In the genomic region with DNA sequence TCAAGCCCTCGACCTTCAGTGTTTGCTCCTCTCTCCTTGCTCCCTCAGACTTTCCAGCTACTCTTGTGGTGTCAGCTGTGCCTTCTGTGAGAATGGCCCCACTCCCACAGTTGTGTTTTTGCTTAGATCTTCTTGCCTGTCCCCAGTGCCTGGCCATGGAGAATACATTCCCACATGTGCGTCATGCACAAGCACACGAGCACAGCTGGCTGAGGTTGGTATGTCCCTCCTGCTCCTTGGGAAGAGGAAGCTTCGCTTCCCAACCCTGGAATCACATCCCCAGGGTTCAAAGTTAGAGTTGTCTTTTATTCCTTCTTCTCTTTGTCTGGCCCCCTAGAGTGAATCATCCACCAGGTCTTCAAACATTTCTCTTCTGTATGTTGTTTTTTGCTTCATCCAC, we compare ENCODE assay signal across 29 cellular contexts.
"Had no signal": no experiment of that assay in that cellular context is flagged by ENCODE, and none has a peak within 500 bp of the region (broad histone marks: within the 10 kb centered on the region; RNA-seq: fewer than 3 reads in every experiment).

No MANE protein-coding gene starts in this region.

- H3K27ac ChIP-seq: ascending aorta, brain microvascular endothelial cell, coronary artery, esophagus muscularis mucosa, foreskin keratinocyte, gastrocnemius medialis had no signal

- H3K4me1 ChIP-seq: ascending aorta, foreskin keratinocyte, gastrocnemius medialis had no signal

- DNase-seq: activated CD4-positive, alpha-beta memory T cell treated with anti-CD3 and anti-CD28 coated beads, Interleukin-2, amount 10 ng/mL, durations not matched to agents 7 days and 5 days; activated CD4-positive, alpha-beta T cell treated with anti-CD3 and anti-CD28 coated beads for 36 hours; activated CD4-positive, alpha-beta T cell treated with anti-CD3 and anti-CD28 coated beads, Interleukin-2, amount 10 ng/mL, durations not matched to agents 7 days and 5 days; activated CD4-positive, alpha-beta T cell treated with anti-CD3 and anti-CD28 coated beads, Interleukin-2, amount 50 U/mL, for 4 hours; activated CD4-positive, CD25-positive, alpha-beta regulatory T cell; activated CD4-positive, CD25-positive, alpha-beta regulatory T cell treated with anti-CD3 and anti-CD28 coated beads, Interleukin-2, amount 50 U/mL, for 72 hours; activated CD8-positive, alpha-beta memory T cell treated with anti-CD3 and anti-CD28 coated beads, Interleukin-2, amount 50 U/mL, for 48 hours; activated gamma-delta T cell; activated naive CD4-positive, alpha-beta T cell; activated naive CD4-positive, alpha-beta T cell treated with anti-CD3 and anti-CD28 coated beads, Interleukin-2, amount 10 ng/mL, durations not matched to agents 7 days and 5 days; activated naive CD8-positive, alpha-beta T cell treated with anti-CD3 and anti-CD28 coated beads, Interleukin-2, amount 10 ng/mL, durations not matched to agents 7 days and 5 days; activated T-cell treated with anti-CD3 and anti-CD28 coated beads for 4 hours; activated T-cell treated with anti-CD3 and anti-CD28 coated beads, Interleukin-2, amount 50 U/mL, for 24 hours; activated T-cell treated with anti-CD3 and anti-CD28 coated beads, Interleukin-2, amount 50 U/mL, for 72 hours; brain microvascular endothelial cell; effector CD4-positive, alpha-beta T cell; effector memory CD8-positive, alpha-beta T cell; erythroblast; foreskin keratinocyte; gastrocnemius medialis; glutamatergic neuron; T-helper 1 cell; T-helper 17 cell had no signal

- H3K27me3 Mint-ChIP-seq: activated CD4-positive, alpha-beta memory T cell treated with anti-CD3 and anti-CD28 coated beads, Interleukin-2, amount 10 ng/mL, durations not matched to agents 7 days and 5 days; activated CD4-positive, alpha-beta T cell treated with anti-CD3 and anti-CD28 coated beads for 36 hours; activated CD4-positive, alpha-beta T cell treated with anti-CD3 and anti-CD28 coated beads, Interleukin-2, amount 10 ng/mL, durations not matched to agents 7 days and 5 days; activated naive CD4-positive, alpha-beta T cell treated with anti-CD3 and anti-CD28 coated beads, Interleukin-2, amount 10 ng/mL, durations not matched to agents 7 days and 5 days; activated naive CD8-positive, alpha-beta T cell treated with anti-CD3 and anti-CD28 coated beads, Interleukin-2, amount 10 ng/mL, durations not matched to agents 7 days and 5 days; activated T-cell treated with anti-CD3 and anti-CD28 coated beads, Interleukin-2, amount 50 U/mL, for 24 hours; central memory CD8-positive, alpha-beta T cell; dendritic cell treated with granulocyte-macrophage colony-stimulating factor and Interleukin-4, amounts not matched to agents 40 ng/mL and 50 ng/mL, for 4 days; effector memory CD8-positive, alpha-beta T cell; T-helper 17 cell had no signal

- ATAC-seq: activated CD4-positive, alpha-beta T cell treated with anti-CD3 and anti-CD28 coated beads for 36 hours; activated naive CD4-positive, alpha-beta T cell treated with anti-CD3 and anti-CD28 coated beads, Interleukin-2, amount 50 U/mL, for 72 hours; activated T-cell treated with anti-CD3 and anti-CD28 coated beads, Interleukin-2, amount 50 U/mL, for 72 hours; effector memory CD8-positive, alpha-beta T cell; foreskin keratinocyte; gastrocnemius medialis; T-helper 17 cell had no signal

- H3K9me3 ChIP-seq: ascending aorta, esophagus muscularis mucosa, gastrocnemius medialis had no signal

- H3K36me3 ChIP-seq: ascending aorta, brain microvascular endothelial cell, esophagus muscularis mucosa, gastrocnemius medialis had no signal

- H3K36me3 Mint-ChIP-seq: activated naive CD4-positive, alpha-beta T cell treated with anti-CD3 and anti-CD28 coated beads, Interleukin-2, amount 10 ng/mL, durations not matched to agents 7 days and 5 days; activated naive CD8-positive, alpha-beta T cell treated with anti-CD3 and anti-CD28 coated beads, Interleukin-2, amount 10 ng/mL, durations not matched to agents 7 days and 5 days had no signal

- H3K4me3 ChIP-seq: ascending aorta, coronary artery, esophagus muscularis mucosa, gastrocnemius medialis had no signal

- H3K9me3 Mint-ChIP-seq: dendritic cell treated with granulocyte-macrophage colony-stimulating factor and Interleukin-4, amounts not matched to agents 40 ng/mL and 50 ng/mL, for 4 days had no signal

- H3K4me1 Mint-ChIP-seq: activated CD4-positive, alpha-beta memory T cell treated with anti-CD3 and anti-CD28 coated beads, Interleukin-2, amount 10 ng/mL, durations not matched to agents 7 days and 5 days; activated CD4-positive, alpha-beta T cell treated with anti-CD3 and anti-CD28 coated beads for 36 hours; activated CD4-positive, alpha-beta T cell treated with anti-CD3 and anti-CD28 coated beads, Interleukin-2, amount 10 ng/mL, durations not matched to agents 7 days and 5 days; activated naive CD4-positive, alpha-beta T cell treated with anti-CD3 and anti-CD28 coated beads, Interleukin-2, amount 10 ng/mL, durations not matched to agents 7 days and 5 days; activated naive CD8-positive, alpha-beta T cell treated with anti-CD3 and anti-CD28 coated beads, Interleukin-2, amount 10 ng/mL, durations not matched to agents 7 days and 5 days; central memory CD8-positive, alpha-beta T cell; T-helper 17 cell had no signal

- H3K4me3 Mint-ChIP-seq: activated CD4-positive, alpha-beta memory T cell treated with anti-CD3 and anti-CD28 coated beads, Interleukin-2, amount 10 ng/mL, durations not matched to agents 7 days and 5 days; activated CD4-positive, alpha-beta T cell treated with anti-CD3 and anti-CD28 coated beads for 36 hours; activated CD4-positive, alpha-beta T cell treated with anti-CD3 and anti-CD28 coated beads, Interleukin-2, amount 10 ng/mL, durations not matched to agents 7 days and 5 days; activated naive CD4-positive, alpha-beta T cell treated with anti-CD3 and anti-CD28 coated beads, Interleukin-2, amount 10 ng/mL, durations not matched to agents 7 days and 5 days; activated naive CD8-positive, alpha-beta T cell treated with anti-CD3 and anti-CD28 coated beads, Interleukin-2, amount 10 ng/mL, durations not matched to agents 7 days and 5 days; activated T-cell treated with anti-CD3 and anti-CD28 coated beads, Interleukin-2, amount 50 U/mL, for 24 hours; activated T-cell treated with anti-CD3 and anti-CD28 coated beads, Interleukin-2, amount 50 U/mL, for 72 hours; central memory CD8-positive, alpha-beta T cell; dendritic cell treated with granulocyte-macrophage colony-stimulating factor and Interleukin-4, amounts not matched to agents 40 ng/mL and 50 ng/mL, for 4 days; effector memory CD8-positive, alpha-beta T cell; T-helper 17 cell had no signal

- H3K27me3 ChIP-seq: ascending aorta, brain microvascular endothelial cell, esophagus muscularis mucosa, foreskin keratinocyte, gastrocnemius medialis had no signal

- H3K27ac Mint-ChIP-seq: activated CD4-positive, alpha-beta memory T cell treated with anti-CD3 and anti-CD28 coated beads, Interleukin-2, amount 10 ng/mL, durations not matched to agents 7 days and 5 days; activated CD4-positive, alpha-beta T cell treated with anti-CD3 and anti-CD28 coated beads for 36 hours; activated CD4-positive, alpha-beta T cell treated with anti-CD3 and anti-CD28 coated beads, Interleukin-2, amount 10 ng/mL, durations not matched to agents 7 days and 5 days; activated naive CD4-positive, alpha-beta T cell treated with anti-CD3 and anti-CD28 coated beads, Interleukin-2, amount 10 ng/mL, durations not matched to agents 7 days and 5 days; activated naive CD4-positive, alpha-beta T cell treated with anti-CD3 and anti-CD28 coated beads, Interleukin-2, amount 50 U/mL, for 72 hours; activated naive CD8-positive, alpha-beta T cell treated with anti-CD3 and anti-CD28 coated beads, Interleukin-2, amount 10 ng/mL, durations not matched to agents 7 days and 5 days; activated T-cell treated with anti-CD3 and anti-CD28 coated beads, Interleukin-2, amount 50 U/mL, for 24 hours; activated T-cell treated with anti-CD3 and anti-CD28 coated beads, Interleukin-2, amount 50 U/mL, for 72 hours; dendritic cell treated with granulocyte-macrophage colony-stimulating factor and Interleukin-4, amounts not matched to agents 40 ng/mL and 50 ng/mL, for 4 days; effector memory CD8-positive, alpha-beta T cell; T-helper 17 cell had no signal
